In the genomic region with DNA sequence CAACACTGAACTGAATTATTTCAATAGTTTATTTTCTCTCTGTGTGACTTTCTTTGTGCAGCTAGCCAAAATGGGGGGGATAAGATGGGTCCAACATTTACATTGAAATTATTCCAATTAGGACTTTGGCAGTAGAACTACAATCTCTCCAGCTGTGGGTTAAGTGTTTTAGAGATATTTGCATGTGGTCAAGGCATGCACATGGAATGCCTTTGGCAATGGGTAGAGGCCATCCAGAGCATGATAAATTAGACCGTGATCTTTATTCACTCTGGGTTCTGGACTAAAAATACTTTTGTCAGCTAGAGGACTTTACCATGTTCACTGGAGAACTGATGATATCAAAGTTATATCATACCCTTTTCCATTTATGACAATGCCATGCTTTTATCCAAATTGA, we compare ENCODE assay signal across 28 cellular contexts.
DNase-seq lines count a peak whose midpoint lies in the region; ATAC-seq, FAIRE-seq and TF ChIP-seq lines count a peak whose summit lies in the region.
"Had no signal": no experiment of that assay in that cellular context is flagged by ENCODE, and none has a peak within 500 bp of the region (broad histone marks: within the 10 kb centered on the region; RNA-seq: fewer than 3 reads in every experiment).

No MANE protein-coding gene starts in this region.

- H3K4me3 Mint-ChIP-seq in astrocyte (ENCODE audit: unreplicated experiment) (no peak overlapping the region), HFFc6 (no peak overlapping the region)
- H3K4me3 Mint-ChIP-seq: activated CD4-positive, alpha-beta T cell treated with anti-CD3 and anti-CD28 coated beads, Interleukin-2, amount 10 ng/mL, durations not matched to agents 7 days and 5 days; activated naive CD8-positive, alpha-beta T cell treated with anti-CD3 and anti-CD28 coated beads, Interleukin-2, amount 10 ng/mL, durations not matched to agents 7 days and 5 days; activated T-helper 17 cell treated with anti-CD3 and anti-CD28 coated beads, Interleukin-2, amount 50 U/mL, for 72 hours; CD14-positive monocyte; effector memory CD8-positive, alpha-beta T cell; nephron progenitor cell; stimulated activated effector memory CD8-positive, alpha-beta T cell treated with anti-CD3 and anti-CD28 coated beads, Interleukin-12 subunit alpha, Interleukin-12 subunit beta, amount 100 ng/mL, for 72 hours; T-helper 2 cell treated with Interferon-gamma antibody and Interleukin-4, amounts not matched to agents 5 μg/mL and 100 μg/mL, for 36 hours had no signal

- no peaks in the 10 kb centered on the region for H3K9me3 ChIP-seq in astrocyte (ENCODE audit: insufficient read depth, low read depth, low read length)
- H3K9me3 ChIP-seq: uterus had no signal

- H3K9ac ChIP-seq in astrocyte (ENCODE audit: low read length) = no peak overlapping the region
- H3K9ac ChIP-seq: parathyroid adenoma had no signal

- H2AFZ ChIP-seq in astrocyte (ENCODE audit: low read depth, low read length) = no peak overlapping the region
- H2AFZ ChIP-seq: parathyroid adenoma had no signal

- peak; percentile 52 for ATAC-seq in left ventricle myocardium superior
- ATAC-seq: activated T-helper 17 cell treated with anti-CD3 and anti-CD28 coated beads, Interleukin-2, amount 50 U/mL, for 72 hours; effector memory CD8-positive, alpha-beta T cell; esophagus mucosa; left colon; stimulated activated effector memory CD8-positive, alpha-beta T cell treated with anti-CD3 and anti-CD28 coated beads, Interleukin-12 subunit alpha, Interleukin-12 subunit beta, amount 100 ng/mL, for 72 hours had no signal

- no peaks in the 10 kb centered on the region for H3K36me3 Mint-ChIP-seq in astrocyte (ENCODE audit: low read depth, unreplicated experiment)
- H3K36me3 Mint-ChIP-seq in HFFc6 (ENCODE audit: low read depth) = no peaks in the 10 kb centered on the region
- H3K36me3 Mint-ChIP-seq: activated naive CD8-positive, alpha-beta T cell treated with anti-CD3 and anti-CD28 coated beads, Interleukin-2, amount 10 ng/mL, durations not matched to agents 7 days and 5 days; CD14-positive monocyte; stimulated activated effector memory CD8-positive, alpha-beta T cell treated with anti-CD3 and anti-CD28 coated beads, Interleukin-12 subunit alpha, Interleukin-12 subunit beta, amount 100 ng/mL, for 72 hours had no signal

- intact Hi-C loops in left ventricle myocardium superior (cut with micrococcal nuclease) = no loop called here

- H3K9me3 Mint-ChIP-seq in astrocyte (ENCODE audit: unreplicated experiment) (peaks cover 2% of the 10 kb centered on the region), HFFc6 (no peaks in the 10 kb centered on the region)
- H3K9me3 Mint-ChIP-seq: activated CD4-positive, alpha-beta T cell treated with anti-CD3 and anti-CD28 coated beads, Interleukin-2, amount 10 ng/mL, durations not matched to agents 7 days and 5 days; activated naive CD8-positive, alpha-beta T cell treated with anti-CD3 and anti-CD28 coated beads, Interleukin-2, amount 10 ng/mL, durations not matched to agents 7 days and 5 days; activated T-helper 17 cell treated with anti-CD3 and anti-CD28 coated beads, Interleukin-2, amount 50 U/mL, for 72 hours; effector memory CD8-positive, alpha-beta T cell; nephron progenitor cell; stimulated activated effector memory CD8-positive, alpha-beta T cell treated with anti-CD3 and anti-CD28 coated beads, Interleukin-12 subunit alpha, Interleukin-12 subunit beta, amount 100 ng/mL, for 72 hours; T-helper 2 cell treated with Interferon-gamma antibody and Interleukin-4, amounts not matched to agents 5 μg/mL and 100 μg/mL, for 36 hours had no signal

- no peaks in the 10 kb centered on the region for H3K79me2 ChIP-seq in astrocyte (ENCODE audit: insufficient read depth, low read length)
- H3K79me2 ChIP-seq: parathyroid adenoma had no signal

- DNase-seq in COR-L47 (lab: John Stamatoyannopoulos, UW) (peak; percentile 49), NCI-H2081 treated with DMSO at 0.1 percent for 48 hours (lab: John Stamatoyannopoulos, UW) (peak; percentile 32), astrocyte (ENCODE audit: low read depth) (peak; percentile 81), left ventricle myocardium superior (no peak), HFFc6 (no peak), NCI-H1092 treated with DMSO at 0.1 percent for 48 hours (lab: John Stamatoyannopoulos, UW) (no peak), Ammon's horn (ENCODE audit: low spot score) (no peak), activated gamma-delta T cell treated with Interleukin-2 at 50 U/mL for 16 hours (no peak)
- DNase-seq: activated CD4-positive, alpha-beta T cell treated with anti-CD3 and anti-CD28 coated beads, Interleukin-2, amount 10 ng/mL, durations not matched to agents 7 days and 5 days; activated CD8-positive, alpha-beta memory T cell treated with anti-CD3 and anti-CD28 coated beads, Interleukin-2, amount 50 U/mL, for 4 hours; activated naive CD8-positive, alpha-beta T cell treated with anti-CD3 and anti-CD28 coated beads, Interleukin-2, amount 10 ng/mL, durations not matched to agents 7 days and 5 days; brain microvascular endothelial cell; effector memory CD8-positive, alpha-beta T cell; head of caudate nucleus; IMR-90; left colon; NCI-H1694 treated with DMSO at 0.1 percent for 48 hours; nephron progenitor cell; uterus had no signal

- peaks cover 6% of the 10 kb centered on the region for H3K27me3 Mint-ChIP-seq in astrocyte (ENCODE audit: low read depth, unreplicated experiment)
- H3K27me3 Mint-ChIP-seq in HFFc6 (ENCODE audit: insufficient read depth) = peaks cover 8% of the 10 kb centered on the region

- TF ChIP-seq CTCF in astrocyte (IDR thresholded peaks at IDR 0.05; ENCODE audit: insufficient read depth, low read depth, low read length) (no peak), HFFc6 (IDR thresholded peaks at IDR 0.05) (no peak)

- H3K27ac Mint-ChIP-seq in astrocyte (ENCODE audit: unreplicated experiment) (no peak overlapping the region), HFFc6 (no peak overlapping the region)
- H3K27ac Mint-ChIP-seq: activated CD4-positive, alpha-beta T cell treated with anti-CD3 and anti-CD28 coated beads, Interleukin-2, amount 10 ng/mL, durations not matched to agents 7 days and 5 days; activated naive CD8-positive, alpha-beta T cell treated with anti-CD3 and anti-CD28 coated beads, Interleukin-2, amount 10 ng/mL, durations not matched to agents 7 days and 5 days; activated T-helper 17 cell treated with anti-CD3 and anti-CD28 coated beads, Interleukin-2, amount 50 U/mL, for 72 hours; CD14-positive monocyte; effector memory CD8-positive, alpha-beta T cell; nephron progenitor cell; stimulated activated effector memory CD8-positive, alpha-beta T cell treated with anti-CD3 and anti-CD28 coated beads, Interleukin-12 subunit alpha, Interleukin-12 subunit beta, amount 100 ng/mL, for 72 hours; T-helper 2 cell treated with Interferon-gamma antibody and Interleukin-4, amounts not matched to agents 5 μg/mL and 100 μg/mL, for 36 hours had no signal

- H3K4me1 ChIP-seq in astrocyte (ENCODE audit: insufficient read depth, low read length) = peaks cover 2% of the 10 kb centered on the region
- H3K4me1 ChIP-seq: parathyroid adenoma, uterus had no signal

- no peaks in the 10 kb centered on the region for H3K27me3 ChIP-seq in astrocyte (ENCODE audit: insufficient read depth, low read length)
- H3K27me3 ChIP-seq: brain microvascular endothelial cell, uterus had no signal

- no peak overlapping the region for H3K4me3 ChIP-seq in astrocyte (ENCODE audit: insufficient read depth, low read depth, low read length)
- H3K4me3 ChIP-seq: uterus had no signal

- H3K4me1 Mint-ChIP-seq in astrocyte (ENCODE audit: low read depth, unreplicated experiment) (no peaks in the 10 kb centered on the region), HFFc6 (ENCODE audit: low read depth) (no peaks in the 10 kb centered on the region)
- H3K4me1 Mint-ChIP-seq: activated CD4-positive, alpha-beta T cell treated with anti-CD3 and anti-CD28 coated beads, Interleukin-2, amount 10 ng/mL, durations not matched to agents 7 days and 5 days; activated naive CD8-positive, alpha-beta T cell treated with anti-CD3 and anti-CD28 coated beads, Interleukin-2, amount 10 ng/mL, durations not matched to agents 7 days and 5 days; activated T-helper 17 cell treated with anti-CD3 and anti-CD28 coated beads, Interleukin-2, amount 50 U/mL, for 72 hours; nephron progenitor cell; stimulated activated effector memory CD8-positive, alpha-beta T cell treated with anti-CD3 and anti-CD28 coated beads, Interleukin-12 subunit alpha, Interleukin-12 subunit beta, amount 100 ng/mL, for 72 hours had no signal

- no peak overlapping the region for H3K27ac ChIP-seq in astrocyte (ENCODE audit: low read depth, low read length)
- H3K27ac ChIP-seq: brain microvascular endothelial cell, parathyroid adenoma, uterus, VCaP had no signal

- H3K4me2 ChIP-seq in astrocyte (ENCODE audit: low read length) = no peak overlapping the region

- H4K20me1 ChIP-seq in astrocyte (ENCODE audit: insufficient read depth, low read length) = no peaks in the 10 kb centered on the region

- H3K36me3 ChIP-seq in astrocyte (ENCODE audit: insufficient read depth, low read length) = no peaks in the 10 kb centered on the region
- H3K36me3 ChIP-seq: brain microvascular endothelial cell, uterus had no signal

- FAIRE-seq in astrocyte (lab: Jason Lieb, UNC) = no peak
- FAIRE-seq: colon, H54 had no signal

Comparison
In these comparisons a context has a peak if more than half of its experiments do, and no peak if none do; other contexts are left out.
1. DNase-seq: peak in COR-L47 (single experiment), NCI-H2081 treated with DMSO at 0.1 percent for 48 hours (single experiment) and astrocyte (single experiment); none in left ventricle myocardium superior (single experiment), HFFc6 (single experiment), NCI-H1092 treated with DMSO at 0.1 percent for 48 hours (single experiment), Ammon's horn (single experiment) and activated gamma-delta T cell treated with Interleukin-2 at 50 U/mL for 16 hours (single experiment).